ENCODE assay signal across 16 cellular contexts in the genomic region with DNA sequence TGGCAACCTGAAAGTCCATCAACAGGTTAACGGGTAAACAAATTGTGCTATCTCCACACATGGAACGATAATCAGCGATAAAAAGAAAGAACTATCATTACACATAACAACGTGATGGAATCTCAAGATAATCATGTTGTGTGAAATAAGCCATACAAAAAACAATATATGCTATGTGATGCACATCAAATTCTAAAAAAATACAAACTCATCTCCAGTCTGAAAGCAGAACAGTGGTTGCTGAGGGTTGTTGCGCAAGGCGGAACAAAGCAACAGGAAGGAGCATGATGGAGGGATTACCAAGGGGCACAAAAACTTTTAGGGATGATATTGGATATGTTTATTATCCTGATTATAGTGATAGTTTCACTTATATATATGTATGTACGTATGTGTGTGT.
"Had no signal": no experiment of that assay in that cellular context is flagged by ENCODE, and none has a peak within 500 bp of the region (broad histone marks: within the 10 kb centered on the region; RNA-seq: fewer than 3 reads in every experiment).

No MANE protein-coding gene starts in this region.

- H3K9me3 ChIP-seq: ascending aorta, heart left ventricle, left ventricle myocardium inferior, prostate gland, thoracic aorta, upper lobe of left lung had no signal

- H3K36me3 ChIP-seq: ascending aorta, left ventricle myocardium inferior, prostate gland, thoracic aorta had no signal

- H3K4me1 ChIP-seq: ascending aorta, heart left ventricle, left ventricle myocardium inferior, prostate gland, upper lobe of left lung had no signal

- DNase-seq: activated effector memory CD4-positive, alpha-beta T cell treated with anti-CD3 and anti-CD28 coated beads, Interleukin-2, amount 50 U/mL, for 16 hours; activated T-cell treated with anti-CD3 and anti-CD28 coated beads, Interleukin-2, amount 50 U/mL, for 72 hours; cortex of kidney; erythroblast; heart left ventricle; left ventricle myocardium inferior; small intestine; stimulated activated CD4-positive, alpha-beta T cell treated with anti-CD3 and anti-CD28 coated beads, Interleukin-15, amount 100 ng/mL, for 24 hours; stimulated activated CD4-positive, alpha-beta T cell treated with anti-CD3 and anti-CD28 coated beads, Interleukin-2, amount 100 ng/mL, for 48 hours; T1000; upper lobe of left lung had no signal

- ATAC-seq: activated CD4-positive, CD25-positive, alpha-beta regulatory T cell treated with anti-CD3 and anti-CD28 coated beads, Interleukin-2, amount 50 U/mL, for 24 hours; activated T-cell treated with anti-CD3 and anti-CD28 coated beads, Interleukin-2, amount 50 U/mL, for 72 hours; heart left ventricle; right cardiac atrium had no signal

- H3K27me3 ChIP-seq: ascending aorta, heart left ventricle, upper lobe of left lung had no signal

- H3K4me3 ChIP-seq: ascending aorta, heart left ventricle, left ventricle myocardium inferior, prostate gland, thoracic aorta, upper lobe of left lung had no signal

- H3K27ac ChIP-seq: ascending aorta, heart left ventricle, left ventricle myocardium inferior, prostate gland, thoracic aorta, upper lobe of left lung had no signal
